Comparison of ENCODE assay signal across 19 cellular contexts in the genomic region with DNA sequence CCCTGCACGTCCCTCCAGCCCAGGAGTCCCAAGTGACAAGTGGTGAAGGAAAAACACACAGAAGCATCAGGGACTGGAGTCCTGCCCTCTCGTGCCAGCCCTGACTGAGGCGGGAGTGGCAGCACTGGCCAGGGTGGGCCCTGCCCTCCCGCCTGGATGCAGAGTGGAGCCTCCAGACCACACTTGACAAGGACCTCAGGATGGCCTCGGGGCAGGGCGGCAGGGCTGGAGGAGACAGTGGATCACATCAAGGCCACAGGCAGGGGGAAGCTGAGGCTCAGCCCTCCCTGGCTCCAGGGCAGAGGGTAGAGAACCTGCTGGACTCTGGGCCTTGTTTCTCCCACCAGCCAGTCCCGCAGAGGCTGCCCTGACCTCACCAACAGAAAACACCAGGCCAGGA.
DNase-seq lines count a peak whose midpoint lies in the region; ATAC-seq, FAIRE-seq and TF ChIP-seq lines count a peak whose summit lies in the region.
"Had no signal": no experiment of that assay in that cellular context is flagged by ENCODE, and none has a peak within 500 bp of the region (broad histone marks: within the 10 kb centered on the region; RNA-seq: fewer than 3 reads in every experiment).

No MANE protein-coding gene starts in this region.

- H3K23me2 ChIP-seq in H1 (ENCODE audit: low read depth, low read length) = no peaks in the 10 kb centered on the region

- H3K36me3 Mint-ChIP-seq in osteocyte (ENCODE audit: unreplicated experiment) = no peaks in the 10 kb centered on the region
- H3K36me3 Mint-ChIP-seq: CD4-positive, CD25-positive, alpha-beta regulatory T cell; CD8-positive, alpha-beta T cell had no signal

- no peak overlapping the region for H3K4me3 Mint-ChIP-seq in osteocyte (ENCODE audit: unreplicated experiment)
- H3K4me3 Mint-ChIP-seq: CD8-positive, alpha-beta T cell had no signal

- no peak overlapping the region for H2BK15ac ChIP-seq in H1 (ENCODE audit: low read length)

- H2AFZ ChIP-seq in H1 (ENCODE audit: low read length) = no peak overlapping the region

- no peak overlapping the region for H3K4me2 ChIP-seq in H1 (ENCODE audit: insufficient read depth in 1 of 2, low read depth in 2 of 2, low read length in 2 of 2)

- no peak overlapping the region for H3K14ac ChIP-seq in H1 (ENCODE audit: insufficient read length)

- H3K4me1 Mint-ChIP-seq in osteocyte (ENCODE audit: unreplicated experiment) = peaks cover 2% of the 10 kb centered on the region

- H2BK120ac ChIP-seq in H1 (replicated peaks; ENCODE audit: low read depth, low read length) = no peak overlapping the region

- TF ChIP-seq CTCF in H1 (IDR thresholded peaks at IDR 0.05; ENCODE audit: control extremely low read depth in 1 of 3, insufficient read depth in 1 of 3, low read depth in 1 of 3, low read length in 3 of 3) (no peak), osteocyte (IDR thresholded peaks at IDR 0.05) (no peak)

- TF ChIP-seq EP300 in H1 (IDR thresholded peaks at IDR 0.05; ENCODE audit: borderline replicate concordance in 1 of 2, low read depth in 2 of 2, low read length in 2 of 2) = no peak

- H3K79me2 ChIP-seq in H1 (ENCODE audit: control insufficient read depth in 1 of 2, insufficient read depth in 2 of 2, low read length in 2 of 2) = no peaks in the 10 kb centered on the region

- WGBS in H1 (ENCODE audit: extremely low coverage in 1 of 2, insufficient coverage in 1 of 2, insufficient read length in 1 of 2, insufficient replicate concordance in 2 of 2, low coverage in 1 of 2, low lambda C conversion rate in 2 of 2, missing lambda C conversion rate in 1 of 2), 2 experiments = 92% methylated on average over 7 of the region's 7 CpGs; no CpG with 5 or more reads in 1 of the 2 experiments

- H3K27ac ChIP-seq in H1 (ENCODE audit: low read depth, low read length) = no peak overlapping the region
- H3K27ac ChIP-seq: C4-2B had no signal

- no peak for FAIRE-seq in H1 (lab: Jason Lieb, UNC)
- FAIRE-seq: G401.6, GM18507 had no signal

- no peak for ATAC-seq in left cardiac atrium
- ATAC-seq in GM18505 (IDR thresholded peaks at IDR 0.05; ENCODE audit: unreplicated experiment) = no peak
- no peak for ATAC-seq in GM21515 (IDR thresholded peaks at IDR 0.05; ENCODE audit: unreplicated experiment)
- ATAC-seq: CD8-positive, alpha-beta T cell had no signal

- TF ChIP-seq RAD21 in H1 (IDR thresholded peaks at IDR 0.05 in 1 of 2, conservative IDR thresholded peaks at IDR 0.05 in 1 of 2; ENCODE audit: low read depth in 2 of 2, low read length in 2 of 2) = no peak

- no peak overlapping the region for H2BK5ac ChIP-seq in H1 (ENCODE audit: low read depth, low read length)

- no peak for TF ChIP-seq POLR2A in H1 (IDR thresholded peaks at IDR 0.05; ENCODE audit: control extremely low read depth in 1 of 2, low read depth in 2 of 2, low read length in 2 of 2)
- no peak for TF ChIP-seq POLR2A in GM18505 (IDR thresholded peaks at IDR 0.05; ENCODE audit: borderline replicate concordance, extremely low read depth, insufficient read depth, insufficient read length)

- no peak overlapping the region; the same call in 1 of the 2 replicates for H4K8ac ChIP-seq in H1 (ENCODE audit: extremely low read depth, insufficient read depth, low read length)

- no peak overlapping the region for H3K4me3 ChIP-seq in H1 (ENCODE audit: extremely low read depth in 1 of 4, insufficient read depth in 2 of 4, low read depth in 3 of 4, low read length in 4 of 4)

- H3K23ac ChIP-seq in H1 (ENCODE audit: insufficient read length) = no peak overlapping the region

- no peak overlapping the region for H3K18ac ChIP-seq in H1 (ENCODE audit: extremely low read depth, low read length)

- H3K79me1 ChIP-seq in H1 (ENCODE audit: low read depth, low read length) = no peaks in the 10 kb centered on the region

- CTCF ChIA-PET in H1 (lab: Charles Lee; ENCODE audit: partially characterized antibody) = interaction anchor here (1.1 to 1.3 kb wide), 2 partner anchors 10 to 106 kb away, joined by 3 to 4 read pairs; no protein-coding TSS in a partner anchor

- no peaks in the 10 kb centered on the region for H3K36me3 ChIP-seq in H1 (ENCODE audit: control insufficient read depth in 2 of 4, insufficient read depth in 4 of 4, low read length in 3 of 4)

- H2AK5ac ChIP-seq in H1 (ENCODE audit: low read depth, low read length) = no peak overlapping the region

- no peak overlapping the region for H4K5ac ChIP-seq in H1 (ENCODE audit: insufficient read length, low read depth, low read length)

- no peak overlapping the region for H2BK12ac ChIP-seq in H1 (ENCODE audit: low read depth, low read length)

- no peaks in the 10 kb centered on the region for H3K27me3 Mint-ChIP-seq in osteocyte (ENCODE audit: unreplicated experiment)
- H3K27me3 Mint-ChIP-seq: CD4-positive, CD25-positive, alpha-beta regulatory T cell had no signal

- no peak overlapping the region for H3K27ac Mint-ChIP-seq in osteocyte (ENCODE audit: unreplicated experiment)
- H3K27ac Mint-ChIP-seq: CD4-positive, CD25-positive, alpha-beta regulatory T cell; CD8-positive, alpha-beta T cell had no signal

- POLR2A ChIA-PET in H1 (lab: Charles Lee; ENCODE audit: partially characterized antibody) = no interaction called here

- no peak overlapping the region for H3K56ac ChIP-seq in H1 (replicated peaks; ENCODE audit: insufficient read length, low read depth, low read length)

- intact Hi-C loops in cardiac septum (cut with DNase I) = loop anchor here (5.0 kb wide), 1 partner anchor 911 kb away; no protein-coding TSS in a partner anchor
- intact Hi-C loops in left cardiac atrium (cut with DNase I) = loop anchor here (5.0 kb wide), 1 partner anchor 911 kb away; no protein-coding TSS in a partner anchor

- peaks cover 0 to 5% (median 0%) of the 10 kb centered on the region in 4 experiments; a peak in 1 of 7 replicates for H3K4me1 ChIP-seq in H1 (replicated peaks in 1 of 4; ENCODE audit: control insufficient read depth in 3 of 4, insufficient read depth in 4 of 4, low read length in 3 of 4)
- H3K4me1 ChIP-seq: Caco-2 had no signal

- no peak overlapping the region for H2BK20ac ChIP-seq in H1 (ENCODE audit: low read length)

- DNase-seq in cardiac septum (ENCODE audit: low spot score) (peak; percentile 49), left cardiac atrium (no peak), H1 (ENCODE audit: low read depth in 1 of 2, low spot score in 2 of 2) (no peak), osteocyte (ENCODE audit: extremely low spot score, unreplicated experiment) (peak; percentile 82), islet precursor cell (no peak)
- DNase-seq: 8988T; Caco-2; CD4-positive, CD25-positive, alpha-beta regulatory T cell; CD8-positive, alpha-beta T cell; DMS153; DND-41; GOT3; H7; HCEC 1CT had no signal

- no peaks in the 10 kb centered on the region for H3K9me3 ChIP-seq in H1 (ENCODE audit: insufficient read depth in 2 of 2, low read depth in 1 of 2, low read length in 1 of 2)
- H3K9me3 ChIP-seq: Caco-2 had no signal

- H3K9me3 Mint-ChIP-seq in osteocyte (ENCODE audit: unreplicated experiment) = no peaks in the 10 kb centered on the region
- H3K9me3 Mint-ChIP-seq: CD4-positive, CD25-positive, alpha-beta regulatory T cell; CD8-positive, alpha-beta T cell had no signal

- peaks cover 0 to 10% (median 6%) of the 10 kb centered on the region in 4 experiments; a peak in 4 of 7 replicates for H3K27me3 ChIP-seq in H1 (replicated peaks in 1 of 4; ENCODE audit: control insufficient read depth in 3 of 4, extremely low read depth in 1 of 4, insufficient read depth in 3 of 4, low read length in 3 of 4)

- H4K91ac ChIP-seq in H1 (replicated peaks; ENCODE audit: insufficient read length, low read length) = peak overlapping the region; percentile 17

- H4K20me1 ChIP-seq in H1 (replicated peaks in 1 of 2; ENCODE audit: control insufficient read depth in 1 of 2, insufficient read depth in 2 of 2, low read length in 2 of 2) = no peaks in the 10 kb centered on the region

- H3K4ac ChIP-seq in H1 (replicated peaks; ENCODE audit: insufficient read length, low read depth, low read length) = no peak overlapping the region

- H3K9ac ChIP-seq in H1 (replicated peaks in 1 of 4; ENCODE audit: extremely low read depth in 1 of 4, low read depth in 3 of 4, low read length in 3 of 4) = no peak overlapping the region

TF ChIP-seq in H1, 55 proteins besides CTCF, POLR2A, EP300 and RAD21:
- TF ChIP-seq KDM4A (IDR thresholded peaks at IDR 0.05; ENCODE audit: low read depth, low read length, severe bottlenecking) (no peak), FOSL1 (IDR thresholded peaks at IDR 0.05; ENCODE audit: insufficient read depth, low read depth, low read length) (no peak), POU5F1 (IDR thresholded peaks at IDR 0.05; ENCODE audit: low read depth, low read length) (no peak), SRF (IDR thresholded peaks at IDR 0.05; ENCODE audit: low read depth, low read length) (no peak), TEAD4 (IDR thresholded peaks at IDR 0.05; ENCODE audit: low read depth, low read length) (no peak)
- TF ChIP-seq, protein P1, sequence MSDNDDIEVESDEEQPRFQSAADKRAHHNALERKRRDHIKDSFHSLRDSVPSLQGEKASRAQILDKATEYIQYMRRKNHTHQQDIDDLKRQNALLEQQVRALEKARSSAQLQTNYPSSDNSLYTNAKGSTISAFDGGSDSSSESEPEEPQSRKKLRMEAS (IDR thresholded peaks at IDR 0.05) = no peak

Comparison
In these comparisons a context has a peak if more than half of its experiments do, and no peak if none do; other contexts are left out.
1. DNase-seq: peak in cardiac septum (single experiment) and osteocyte (single experiment); none in left cardiac atrium (single experiment), H1 (0 of 2) and islet precursor cell (single experiment).